Comparison of ENCODE assay signal across 1 cellular context in genomic region chr10:68406815-68407585, GRCh38.
A peak's percentile ranks its signal among the peaks of the same experiment; 100 is the strongest.
TF ChIP-seq lines count a peak whose summit lies in the region.

TSS of gene RUFY2 (minus strand) at chr10:68407277. CDS start at chr10:68407189, 88 bp downstream.

TF ChIP-seq in K562, 482 proteins besides CTCF, POLR2A, EP300 and RAD21 (continued from another document and continues in another):
- TF ChIP-seq CXXC5 (CRISPR knock-in tag; IDR thresholded peaks at IDR 0.05), result peak; percentile 94
- TF ChIP-seq RB1 (IDR thresholded peaks at IDR 0.05; ENCODE audit: low read depth), result peak; percentile 99
- TF ChIP-seq FOXJ2 (tag; IDR thresholded peaks at IDR 0.05), result no peak
- TF ChIP-seq ZBTB40 (IDR thresholded peaks at IDR 0.05), result peak; percentile 35
- TF ChIP-seq ZBTB40 (CRISPR knock-in tag; IDR thresholded peaks at IDR 0.05), result no peak
- peak; percentile 59; the same call in 1 of the 2 replicates for TF ChIP-seq ESRRA (IDR thresholded peaks at IDR 0.05; ENCODE audit: borderline replicate concordance, low read depth)
- TF ChIP-seq E2F3 (CRISPR knock-in tag; IDR thresholded peaks at IDR 0.05), result 0 out of 2 replicates have a peak, but pooled peaks have one; percentile 25
- no peak for TF ChIP-seq ZNF311 (CRISPR knock-in tag; IDR thresholded peaks at IDR 0.05)
- peak; percentile 82 for TF ChIP-seq GABPB1 (CRISPR knock-in tag; IDR thresholded peaks at IDR 0.05)
- TF ChIP-seq STAT5B (CRISPR knock-in tag; IDR thresholded peaks at IDR 0.05), result no peak
- TF ChIP-seq ZNF696 (CRISPR knock-in tag; conservative IDR thresholded peaks at IDR 0.05), result no peak
- TF ChIP-seq MNT (conservative IDR thresholded peaks at IDR 0.05), result peak in 1 of 2 experiments; percentile 31; a peak in 1 of 4 replicates
- TF ChIP-seq MBD1 (CRISPR knock-in tag; IDR thresholded peaks at IDR 0.05), result no peak
- TF ChIP-seq FOSL1 (tag; conservative IDR thresholded peaks at IDR 0.05), result peak; percentile 19; the same call in 1 of the 2 replicates
- TF ChIP-seq CEBPZ (IDR thresholded peaks at IDR 0.05; ENCODE audit: borderline replicate concordance, low read depth, low read length), result no peak
- TF ChIP-seq KDM4B (IDR thresholded peaks at IDR 0.05; ENCODE audit: borderline replicate concordance in 2 of 2, low read depth in 1 of 2), result peak in 1 of 2 experiments; percentile 71; a peak in 1 of 4 replicates
- no peak for TF ChIP-seq BACH1 (tag; IDR thresholded peaks at IDR 0.05)
- no peak for TF ChIP-seq ZNF778 (CRISPR knock-in tag; IDR thresholded peaks at IDR 0.05)
- TF ChIP-seq SMAD2 (IDR thresholded peaks at IDR 0.05; ENCODE audit: low read depth, low read length), result no peak
- no peak for TF ChIP-seq NFE2L1 (tag; IDR thresholded peaks at IDR 0.05; ENCODE audit: borderline replicate concordance, low read depth)
- TF ChIP-seq BMI1 (IDR thresholded peaks at IDR 0.05; ENCODE audit: low read length), result peak; percentile 81
- TF ChIP-seq SREBF1 (IDR thresholded peaks at IDR 0.05; ENCODE audit: borderline replicate concordance, low read depth, low read length), result 0 out of 2 replicates have a peak, but pooled peaks have one; percentile 24
- TF ChIP-seq POLR2AphosphoS5 (IDR thresholded peaks at IDR 0.05; ENCODE audit: control insufficient read depth, insufficient read depth, low read depth, low read length), result peak; percentile 65
- TF ChIP-seq ZNF398 (CRISPR knock-in tag; IDR thresholded peaks at IDR 0.05), result no peak
- peak; percentile 68; the same call in 1 of the 2 replicates for TF ChIP-seq ZBTB33 (CRISPR knock-in tag; IDR thresholded peaks at IDR 0.05)
- peak; percentile 74 for TF ChIP-seq SP2 (IDR thresholded peaks at IDR 0.05; ENCODE audit: extremely low read depth, low read depth, low read length, poor library complexity, severe bottlenecking)
- TF ChIP-seq CHAMP1 (IDR thresholded peaks at IDR 0.05), result no peak
- peak; percentile 49; the same call in 1 of the 2 replicates for TF ChIP-seq GMEB1 (CRISPR knock-in tag; IDR thresholded peaks at IDR 0.05)
- no peak for TF ChIP-seq ZNF133 (CRISPR knock-in tag; IDR thresholded peaks at IDR 0.05)
- peak; percentile 70 for TF ChIP-seq FUS (optimal IDR thresholded peaks at IDR 0.05; ENCODE audit: low read depth, low read length)
